Comparison of ENCODE assay signal across 2 cellular contexts in the genomic region with DNA sequence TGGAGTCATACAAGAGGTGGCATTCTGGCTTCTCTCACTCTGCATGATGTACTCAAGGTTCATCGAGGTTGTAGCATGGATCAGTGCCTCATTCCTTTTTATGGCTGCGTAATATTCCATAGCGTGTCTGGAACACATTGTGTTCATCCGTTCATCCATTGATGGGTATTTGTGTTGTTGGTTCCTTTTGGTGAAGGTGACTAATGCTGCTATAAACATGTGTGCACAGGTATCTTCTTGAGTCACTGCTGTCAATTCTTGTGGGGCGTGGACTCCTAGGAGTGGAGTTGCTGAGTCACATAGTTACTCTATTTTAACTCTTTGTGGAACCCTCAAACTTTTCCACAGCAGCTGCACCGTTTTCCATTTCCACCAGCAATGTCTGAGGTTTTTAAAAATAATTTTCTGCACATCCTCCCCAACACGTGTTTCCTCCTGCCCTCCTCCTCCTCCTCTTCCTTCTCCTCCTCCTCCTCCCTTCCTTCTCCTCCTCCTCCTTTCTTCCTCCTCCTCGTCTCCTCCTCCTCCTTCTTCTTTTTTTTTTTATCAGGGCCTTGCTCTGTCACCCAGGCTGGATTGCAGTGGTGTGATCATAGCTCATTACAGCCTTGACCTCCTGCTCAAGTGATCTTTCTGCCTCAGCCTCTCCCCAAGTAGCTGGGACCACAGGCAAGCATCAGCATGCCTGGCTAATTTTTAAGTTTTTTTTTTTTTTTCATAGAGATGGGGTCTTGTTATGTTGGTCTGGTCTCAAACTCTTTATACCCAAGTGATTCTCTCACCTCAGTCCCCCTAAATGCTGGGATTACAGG.
A peak's percentile ranks its signal among the peaks of the same experiment; 100 is the strongest.
TF ChIP-seq lines count a peak whose summit lies in the region.

No MANE protein-coding gene starts in this region.

TF ChIP-seq in A549, 52 proteins besides CTCF, POLR2A, EP300 and RAD21 (continued from another document):
- TF ChIP-seq FOSL2 (IDR thresholded peaks at IDR 0.05): no peak
- TF ChIP-seq FOSL2 (CRISPR knock-in tag; IDR thresholded peaks at IDR 0.05): peak; percentile 72
- peak; percentile 58 for TF ChIP-seq MAFK (IDR thresholded peaks at IDR 0.05; ENCODE audit: partially characterized antibody)
- TF ChIP-seq, protein P1, sequence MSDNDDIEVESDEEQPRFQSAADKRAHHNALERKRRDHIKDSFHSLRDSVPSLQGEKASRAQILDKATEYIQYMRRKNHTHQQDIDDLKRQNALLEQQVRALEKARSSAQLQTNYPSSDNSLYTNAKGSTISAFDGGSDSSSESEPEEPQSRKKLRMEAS (IDR thresholded peaks at IDR 0.05): 0 out of 2 replicates have a peak, but pooled peaks have one; percentile 36
- TF ChIP-seq, protein P2, sequence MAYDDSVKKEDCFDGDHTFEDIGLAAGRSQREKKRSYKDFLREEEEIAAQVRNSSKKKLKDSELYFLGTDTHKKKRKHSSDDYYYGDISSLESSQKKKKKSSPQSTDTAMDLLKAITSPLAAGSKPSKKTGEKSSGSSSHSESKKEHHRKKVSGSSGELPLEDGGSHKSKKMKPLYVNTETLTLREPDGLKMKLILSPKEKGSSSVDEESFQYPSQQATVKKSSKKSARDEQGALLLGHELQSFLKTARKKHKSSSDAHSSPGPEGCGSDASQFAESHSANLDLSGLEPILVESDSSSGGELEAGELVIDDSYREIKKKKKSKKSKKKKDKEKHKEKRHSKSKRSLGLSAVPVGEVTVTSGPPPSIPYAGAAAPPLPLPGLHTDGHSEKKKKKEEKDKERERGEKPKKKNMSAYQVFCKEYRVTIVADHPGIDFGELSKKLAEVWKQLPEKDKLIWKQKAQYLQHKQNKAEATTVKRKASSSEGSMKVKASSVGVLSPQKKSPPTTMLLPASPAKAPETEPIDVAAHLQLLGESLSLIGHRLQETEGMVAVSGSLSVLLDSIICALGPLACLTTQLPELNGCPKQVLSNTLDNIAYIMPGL (CRISPR knock-in tag; IDR thresholded peaks at IDR 0.05; ENCODE audit: borderline replicate concordance): no peak

TF ChIP-seq in HCT116, 20 proteins besides CTCF, POLR2A, EP300 and RAD21 (continued from another document):
- TF ChIP-seq, protein P3, sequence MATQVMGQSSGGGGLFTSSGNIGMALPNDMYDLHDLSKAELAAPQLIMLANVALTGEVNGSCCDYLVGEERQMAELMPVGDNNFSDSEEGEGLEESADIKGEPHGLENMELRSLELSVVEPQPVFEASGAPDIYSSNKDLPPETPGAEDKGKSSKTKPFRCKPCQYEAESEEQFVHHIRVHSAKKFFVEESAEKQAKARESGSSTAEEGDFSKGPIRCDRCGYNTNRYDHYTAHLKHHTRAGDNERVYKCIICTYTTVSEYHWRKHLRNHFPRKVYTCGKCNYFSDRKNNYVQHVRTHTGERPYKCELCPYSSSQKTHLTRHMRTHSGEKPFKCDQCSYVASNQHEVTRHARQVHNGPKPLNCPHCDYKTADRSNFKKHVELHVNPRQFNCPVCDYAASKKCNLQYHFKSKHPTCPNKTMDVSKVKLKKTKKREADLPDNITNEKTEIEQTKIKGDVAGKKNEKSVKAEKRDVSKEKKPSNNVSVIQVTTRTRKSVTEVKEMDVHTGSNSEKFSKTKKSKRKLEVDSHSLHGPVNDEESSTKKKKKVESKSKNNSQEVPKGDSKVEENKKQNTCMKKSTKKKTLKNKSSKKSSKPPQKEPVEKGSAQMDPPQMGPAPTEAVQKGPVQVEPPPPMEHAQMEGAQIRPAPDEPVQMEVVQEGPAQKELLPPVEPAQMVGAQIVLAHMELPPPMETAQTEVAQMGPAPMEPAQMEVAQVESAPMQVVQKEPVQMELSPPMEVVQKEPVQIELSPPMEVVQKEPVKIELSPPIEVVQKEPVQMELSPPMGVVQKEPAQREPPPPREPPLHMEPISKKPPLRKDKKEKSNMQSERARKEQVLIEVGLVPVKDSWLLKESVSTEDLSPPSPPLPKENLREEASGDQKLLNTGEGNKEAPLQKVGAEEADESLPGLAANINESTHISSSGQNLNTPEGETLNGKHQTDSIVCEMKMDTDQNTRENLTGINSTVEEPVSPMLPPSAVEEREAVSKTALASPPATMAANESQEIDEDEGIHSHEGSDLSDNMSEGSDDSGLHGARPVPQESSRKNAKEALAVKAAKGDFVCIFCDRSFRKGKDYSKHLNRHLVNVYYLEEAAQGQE (IDR thresholded peaks at IDR 0.05; ENCODE audit: low read depth): no peak
- TF ChIP-seq ZNF274 (IDR thresholded peaks at IDR 0.05; ENCODE audit: low read depth, low read length) (no peak), POLR2AphosphoS5 (IDR thresholded peaks at IDR 0.05; ENCODE audit: low read depth, low read length) (peak; percentile 65), SRF (IDR thresholded peaks at IDR 0.05; ENCODE audit: low read depth) (no peak), TCF7L2 (IDR thresholded peaks at IDR 0.05; ENCODE audit: borderline replicate concordance, extremely low read depth, insufficient read depth, insufficient read length) (peak; percentile 22), JUND (IDR thresholded peaks at IDR 0.05) (peak; percentile 94), FOSL1 (IDR thresholded peaks at IDR 0.05; ENCODE audit: low read depth) (peak; percentile 90), YY1 (IDR thresholded peaks at IDR 0.05; ENCODE audit: extremely low read depth, insufficient replicate concordance, low read depth, low read length) (peak; percentile 25), EZH2phosphoT487 (IDR thresholded peaks at IDR 0.05; ENCODE audit: borderline replicate concordance) (no peak), EZH2 (IDR thresholded peaks at IDR 0.05) (no peak), SIN3A (IDR thresholded peaks at IDR 0.05; ENCODE audit: low read depth) (peak; percentile 96), CBX3 (IDR thresholded peaks at IDR 0.05; ENCODE audit: low read depth) (peak; percentile 86), EGR1 (IDR thresholded peaks at IDR 0.05; ENCODE audit: low read depth) (peak; percentile 31; the same call in 1 of the 2 replicates), ZFX (IDR thresholded peaks at IDR 0.05) (no peak), ELF1 (IDR thresholded peaks at IDR 0.05; ENCODE audit: borderline replicate concordance, low read depth) (no peak), CEBPB (IDR thresholded peaks at IDR 0.05; ENCODE audit: low read depth) (no peak; the same call in 1 of the 2 replicates)
- TF ChIP-seq, protein P4, sequence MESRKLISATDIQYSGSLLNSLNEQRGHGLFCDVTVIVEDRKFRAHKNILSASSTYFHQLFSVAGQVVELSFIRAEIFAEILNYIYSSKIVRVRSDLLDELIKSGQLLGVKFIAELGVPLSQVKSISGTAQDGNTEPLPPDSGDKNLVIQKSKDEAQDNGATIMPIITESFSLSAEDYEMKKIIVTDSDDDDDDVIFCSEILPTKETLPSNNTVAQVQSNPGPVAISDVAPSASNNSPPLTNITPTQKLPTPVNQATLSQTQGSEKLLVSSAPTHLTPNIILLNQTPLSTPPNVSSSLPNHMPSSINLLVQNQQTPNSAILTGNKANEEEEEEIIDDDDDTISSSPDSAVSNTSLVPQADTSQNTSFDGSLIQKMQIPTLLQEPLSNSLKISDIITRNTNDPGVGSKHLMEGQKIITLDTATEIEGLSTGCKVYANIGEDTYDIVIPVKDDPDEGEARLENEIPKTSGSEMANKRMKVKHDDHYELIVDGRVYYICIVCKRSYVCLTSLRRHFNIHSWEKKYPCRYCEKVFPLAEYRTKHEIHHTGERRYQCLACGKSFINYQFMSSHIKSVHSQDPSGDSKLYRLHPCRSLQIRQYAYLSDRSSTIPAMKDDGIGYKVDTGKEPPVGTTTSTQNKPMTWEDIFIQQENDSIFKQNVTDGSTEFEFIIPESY (IDR thresholded peaks at IDR 0.05; ENCODE audit: extremely low read depth, insufficient replicate concordance, low read length): no peak
- TF ChIP-seq, protein P5, sequence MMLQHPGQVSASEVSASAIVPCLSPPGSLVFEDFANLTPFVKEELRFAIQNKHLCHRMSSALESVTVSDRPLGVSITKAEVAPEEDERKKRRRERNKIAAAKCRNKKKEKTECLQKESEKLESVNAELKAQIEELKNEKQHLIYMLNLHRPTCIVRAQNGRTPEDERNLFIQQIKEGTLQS (IDR thresholded peaks at IDR 0.05): no peak
- TF ChIP-seq, protein P1 (IDR thresholded peaks at IDR 0.05): peak; percentile 90
